27 cellular contexts compared by ENCODE assay signal in the genomic region with DNA sequence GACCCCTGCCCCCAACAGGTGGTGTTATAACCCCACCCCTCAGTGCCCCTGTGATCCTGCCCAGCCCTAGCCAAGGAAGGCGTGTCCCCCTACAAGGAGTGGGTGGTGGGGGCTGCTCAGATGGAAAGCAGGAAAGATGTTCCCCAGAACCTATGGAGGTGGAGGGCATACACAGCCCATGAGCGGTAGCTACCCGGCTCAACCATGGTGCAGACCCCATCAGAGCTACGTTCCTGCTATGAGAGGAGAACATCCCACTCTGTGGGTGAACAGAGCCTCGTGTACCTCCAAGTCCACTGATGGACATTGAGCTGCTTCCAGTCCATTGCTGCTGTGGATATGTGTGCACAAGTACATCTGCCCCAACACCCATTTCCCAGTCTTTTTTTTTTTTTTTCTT.
"Had no signal": no experiment of that assay in that cellular context is flagged by ENCODE, and none has a peak within 500 bp of the region (broad histone marks: within the 10 kb centered on the region; RNA-seq: fewer than 3 reads in every experiment).

No MANE protein-coding gene starts in this region.

- H3K27me3 Mint-ChIP-seq: activated B cell treated with CpG ODN at 0.5 μM for 24 hours; activated T-helper 17 cell treated with anti-CD3 and anti-CD28 coated beads, Interleukin-2, amount 50 U/mL, for 72 hours; T-helper 17 cell had no signal

- H3K27me3 ChIP-seq: brain microvascular endothelial cell, esophagus muscularis mucosa, foreskin keratinocyte had no signal

- H3K36me3 Mint-ChIP-seq: activated naive CD8-positive, alpha-beta T cell had no signal

- H3K4me1 Mint-ChIP-seq: activated B cell treated with CpG ODN at 0.5 μM for 24 hours; activated T-helper 17 cell treated with anti-CD3 and anti-CD28 coated beads, Interleukin-2, amount 50 U/mL, for 72 hours; T-helper 17 cell had no signal

- ATAC-seq: activated CD4-positive, CD25-positive, alpha-beta regulatory T cell treated with anti-CD3 and anti-CD28 coated beads, Interleukin-2, amount 50 U/mL, for 24 hours; activated CD8-positive, alpha-beta T cell treated with anti-CD3 and anti-CD28 coated beads for 36 hours; activated T-cell treated with anti-CD3 and anti-CD28 coated beads, Interleukin-2, amount 50 U/mL, for 4 hours; activated T-helper 17 cell treated with anti-CD3 and anti-CD28 coated beads, Interleukin-2, amount 50 U/mL, for 72 hours; foreskin keratinocyte; T-helper 17 cell had no signal

- DNase-seq: activated B cell treated with CpG ODN at 0.5 μM for 24 hours; activated CD4-positive, alpha-beta T cell treated with anti-CD3 and anti-CD28 coated beads for 48 hours; activated CD4-positive, alpha-beta T cell treated with anti-CD3 and anti-CD28 coated beads, Interleukin-2, amount 50 U/mL, for 1 hour; activated CD4-positive, alpha-beta T cell treated with anti-CD3 and anti-CD28 coated beads, Interleukin-2, amount 50 U/mL, for 48 hours; activated CD8-positive, alpha-beta memory T cell treated with anti-CD3 and anti-CD28 coated beads for 24 hours; activated CD8-positive, alpha-beta T cell treated with anti-CD3 and anti-CD28 coated beads for 36 hours; activated effector memory CD4-positive, alpha-beta T cell treated with Interleukin-2 at 50 U/mL for 16 hours; activated gamma-delta T cell treated with Interleukin-2 at 50 U/mL for 16 hours; activated naive CD4-positive, alpha-beta T cell treated with anti-CD3 and anti-CD28 coated beads, Interleukin-2, amount 50 U/mL, for 16 hours; activated naive CD4-positive, alpha-beta T cell treated with Interleukin-2 at 50 U/mL for 16 hours; activated T-cell treated with anti-CD3 and anti-CD28 coated beads, Interleukin-2, amount 50 U/mL, for 4 hours; amniotic stem cell; anterior cingulate cortex; brain microvascular endothelial cell; caudate nucleus; effector CD8-positive, alpha-beta T cell; erythroblast; foreskin keratinocyte; T-helper 1 cell; T-helper 17 cell; T1000; WERI-Rb-1 had no signal

- H3K36me3 ChIP-seq: brain microvascular endothelial cell, esophagus muscularis mucosa, WERI-Rb-1 had no signal

- H3K27ac Mint-ChIP-seq: activated B cell treated with CpG ODN at 0.5 μM for 24 hours; activated CD8-positive, alpha-beta T cell treated with anti-CD3 and anti-CD28 coated beads for 36 hours; activated naive CD8-positive, alpha-beta T cell; activated T-helper 17 cell treated with anti-CD3 and anti-CD28 coated beads, Interleukin-2, amount 50 U/mL, for 72 hours; T-helper 17 cell; T-helper 2 cell treated with Interferon-gamma antibody and Interleukin-4, amounts not matched to agents 5 μg/mL and 100 μg/mL, for 36 hours had no signal

- H3K4me1 ChIP-seq: esophagus muscularis mucosa, foreskin keratinocyte had no signal

- H3K27ac ChIP-seq: brain microvascular endothelial cell, esophagus muscularis mucosa, foreskin keratinocyte, WERI-Rb-1 had no signal

- H3K4me3 ChIP-seq: esophagus muscularis mucosa had no signal

- H3K4me3 Mint-ChIP-seq: activated B cell treated with CpG ODN at 0.5 μM for 24 hours; activated CD8-positive, alpha-beta T cell treated with anti-CD3 and anti-CD28 coated beads for 36 hours; activated naive CD8-positive, alpha-beta T cell; activated T-cell treated with anti-CD3 and anti-CD28 coated beads, Interleukin-2, amount 50 U/mL, for 4 hours; activated T-helper 17 cell treated with anti-CD3 and anti-CD28 coated beads, Interleukin-2, amount 50 U/mL, for 72 hours; T-helper 17 cell; T-helper 2 cell treated with Interferon-gamma antibody and Interleukin-4, amounts not matched to agents 5 μg/mL and 100 μg/mL, for 36 hours had no signal
